In genomic region chr4:45007499-45007898, GRCh38 we compare ENCODE assay signal across 8 cellular contexts.
"Had no signal": no experiment of that assay in that cellular context is flagged by ENCODE, and none has a peak within 500 bp of the region (broad histone marks: within the 10 kb centered on the region; RNA-seq: fewer than 3 reads in every experiment).

No MANE protein-coding gene starts in this region.

- H3K4me3 ChIP-seq: GM23248, HAP-1 had no signal

- H3K9me3 ChIP-seq: HAP-1 had no signal

- H3K27ac ChIP-seq: GM23248, HL-60 had no signal

- DNase-seq: GM23248, GOT3, H7, HFFc6, IMR-90 had no signal

- ATAC-seq: HCT116 had no signal

- H3K36me3 ChIP-seq: HAP-1 had no signal

- H3K4me1 ChIP-seq: HAP-1 had no signal
